ENCODE assay signal across 23 cellular contexts in the genomic region with DNA sequence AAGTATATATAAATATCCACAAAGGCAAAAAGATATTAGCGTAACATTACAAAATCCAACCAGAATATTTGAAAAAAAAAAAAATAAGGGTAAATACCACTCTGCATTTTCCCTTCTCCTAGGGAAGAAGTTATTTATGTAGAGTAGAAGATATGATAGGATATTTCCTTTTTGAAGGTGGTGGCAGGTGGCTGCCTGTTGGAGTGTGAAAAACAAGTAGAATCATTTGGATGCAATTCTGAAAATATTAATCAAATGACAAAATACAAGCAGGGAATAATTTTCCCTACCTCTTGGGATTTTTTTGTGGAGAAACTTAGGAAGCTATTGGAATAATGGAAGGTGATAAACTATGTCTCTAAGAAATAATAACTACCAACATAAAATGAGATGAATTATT.
"Had no signal": no experiment of that assay in that cellular context is flagged by ENCODE, and none has a peak within 500 bp of the region (broad histone marks: within the 10 kb centered on the region; RNA-seq: fewer than 3 reads in every experiment).

No MANE protein-coding gene starts in this region.

- ATAC-seq: foreskin keratinocyte; gastroesophageal sphincter; heart left ventricle; left colon; left lobe of liver; left ventricle myocardium superior; lower lobe of right lung; mucosa of descending colon; naive thymus-derived CD8-positive, alpha-beta T cell had no signal

- H3K36me3 ChIP-seq: esophagus muscularis mucosa, gastroesophageal sphincter, heart left ventricle, lower lobe of right lung had no signal

- H3K4me3 ChIP-seq: coronary artery, dorsolateral prefrontal cortex, esophagus muscularis mucosa, gastroesophageal sphincter, heart left ventricle, hepatocyte, lower lobe of right lung, mucosa of descending colon had no signal

- H3K9me3 ChIP-seq: esophagus muscularis mucosa, gastroesophageal sphincter, heart left ventricle, lower lobe of right lung, mucosa of descending colon had no signal

- H3K4me1 ChIP-seq: esophagus muscularis mucosa, gastroesophageal sphincter, heart left ventricle, lower lobe of right lung had no signal

- H3K27ac ChIP-seq: coronary artery, esophagus muscularis mucosa, foreskin keratinocyte, gastroesophageal sphincter, heart left ventricle, hepatocyte, lower lobe of right lung had no signal

- DNase-seq: dermis blood vessel endothelial cell; effector CD4-positive, alpha-beta T cell; effector memory CD4-positive, alpha-beta T cell; foreskin keratinocyte; heart left ventricle; hypothalamus; immature natural killer cell; islet precursor cell; kidney; kidney glomerular epithelial cell; left colon; left ventricle myocardium superior; lower lobe of right lung; mesenchymal stem cell; mucosa of descending colon; naive B cell; naive thymus-derived CD8-positive, alpha-beta T cell had no signal

- H3K27me3 ChIP-seq: dorsolateral prefrontal cortex, esophagus muscularis mucosa, foreskin keratinocyte, gastroesophageal sphincter, heart left ventricle, hepatocyte had no signal
